ENCODE assay signal across 9 cellular contexts in genomic region chr2:207505728-207506127, GRCh38. TPM values are rescaled to one million over a fixed set of nuclear protein-coding genes. Genes with fewer than 3 reads are reported as not detected.
DNase-seq lines count a peak whose midpoint lies in the region; ATAC-seq and TF ChIP-seq lines count a peak whose summit lies in the region.
"Had no signal": no experiment of that assay in that cellular context is flagged by ENCODE, and none has a peak within 500 bp of the region (broad histone marks: within the 10 kb centered on the region; RNA-seq: fewer than 3 reads in every experiment).

No MANE protein-coding gene starts in this region.

- H3K36me3 ChIP-seq in ectodermal cell (ENCODE audit: control insufficient read depth, insufficient read depth, low read length) (no peaks in the 10 kb centered on the region), psoas muscle (ENCODE audit: insufficient read depth in 1 of 2, low read depth in 1 of 2) (no peaks in the 10 kb centered on the region), gastrocnemius medialis (no peaks in the 10 kb centered on the region)

- ATAC-seq in psoas muscle, result peak in 1 of 4 donors; percentile 33
- ATAC-seq in gastrocnemius medialis, result no peak

- H3K9me3 ChIP-seq in ectodermal cell (ENCODE audit: control insufficient read depth, low read length) (no peaks in the 10 kb centered on the region), psoas muscle (no peaks in the 10 kb centered on the region), gastrocnemius medialis (no peaks in the 10 kb centered on the region)

- no peaks in the 10 kb centered on the region for H3K27me3 ChIP-seq in ectodermal cell (ENCODE audit: control insufficient read depth, insufficient read depth, low read length, poor library complexity, severe bottlenecking)
- no peaks in the 10 kb centered on the region for H3K27me3 ChIP-seq in psoas muscle (ENCODE audit: insufficient read depth in 3 of 3, low read length in 2 of 3)
- no peaks in the 10 kb centered on the region for H3K27me3 ChIP-seq in gastrocnemius medialis

- peak; percentile 86 for DNase-seq in GM03348 (ENCODE audit: low spot score)
- DNase-seq in RPMI7951 (ENCODE audit: low read depth), result peak; percentile 79
- DNase-seq in psoas muscle, result no peak
- no peak for DNase-seq in DMS53 treated with DMSO at 0.1 percent for 48 hours (lab: John Stamatoyannopoulos, UW; ENCODE audit: unreplicated experiment)
- DNase-seq in NK-92 treated with Interleukin-12 subunit alpha and Interleukin-12 subunit beta, amount 100 ng/mL, for 24 hours (lab: John Stamatoyannopoulos, UW), result no peak
- no peak for DNase-seq in gastrocnemius medialis
- DNase-seq in GM19238 (ENCODE audit: insufficient read length, low spot score), result no peak
- DNase-seq: activated effector memory CD4-positive, alpha-beta T cell treated with Interleukin-2 at 50 U/mL for 16 hours had no signal

- no peak for TF ChIP-seq CTCF in psoas muscle (IDR thresholded peaks at IDR 0.05)
- no peak for TF ChIP-seq CTCF in gastrocnemius medialis (IDR thresholded peaks at IDR 0.05 in 4 of 5, conservative IDR thresholded peaks at IDR 0.05 in 1 of 5)

- H3K4me3 ChIP-seq in ectodermal cell (ENCODE audit: insufficient read depth, low read depth, low read length) (no peak overlapping the region), psoas muscle (no peak overlapping the region), gastrocnemius medialis (no peak overlapping the region)

- TF ChIP-seq POLR2A in gastrocnemius medialis (IDR thresholded peaks at IDR 0.05), result no peak

- 23 to 46% methylated on average over 1 of the region's 1 CpG for WGBS in ectodermal cell, 2 experiments
- WGBS in psoas muscle, 3 donors, result 35 to 45% (median 42%) methylated on average over 1 of the region's 1 CpG

- in situ Hi-C loops in gastrocnemius medialis (cut with MboI; ENCODE audit: low sequenced_read_pairs in 4 of 4), result no loop called here

- H3K27ac ChIP-seq in ectodermal cell (ENCODE audit: insufficient read depth, low read depth, low read length, poor library complexity, severe bottlenecking) (peak overlapping the region; percentile 93), psoas muscle (peak overlapping the region; percentile 10), gastrocnemius medialis (no peak overlapping the region)

- H3K4me1 ChIP-seq in ectodermal cell (ENCODE audit: control insufficient read depth, insufficient read depth, low read length), result peaks cover 40% of the 10 kb centered on the region
- H3K4me1 ChIP-seq in psoas muscle, result no peaks in the 10 kb centered on the region
- no peaks in the 10 kb centered on the region for H3K4me1 ChIP-seq in gastrocnemius medialis

- intact Hi-C loops in psoas muscle (cut with DNase I), result no loop called here
- intact Hi-C loops in gastrocnemius medialis (cut with DNase I; ENCODE audit: low total_unique reads), result no loop called here

RNA-seq across cellular contexts. Expression of gene CREB1, which starts 24.0 kb away (rescaled TPM):
- total RNA-seq in RPMI7951 (2014; rRNA removed; shearing (Covaris generic)), result 28.0 and 39.8 TPM in 2 replicates
- polyA plus RNA-seq in ectodermal cell (2013, experiment 1 of 4), result 85.8 TPM
- polyA plus RNA-seq in ectodermal cell (2013, experiment 2 of 4), result 99.0 TPM
- 80.6 TPM for polyA plus RNA-seq in ectodermal cell (2013, experiment 3 of 4)
- 91.1 TPM for polyA plus RNA-seq in ectodermal cell (2013, experiment 4 of 4)
- total RNA-seq in psoas muscle (10 to 100 TPM; 18.4 to 27.9 (median 22.9) TPM), gastrocnemius medialis (10 to 100 TPM; 11.5 to 19.9 (median 19.8) TPM)
- polyA plus RNA-seq in psoas muscle, result 10 to 100 TPM in 1 of 3 donors, 1 to 10 TPM in 2; 3.5 to 10.2 (median 5.1) TPM

Comparison
In these comparisons a context has a peak if more than half of its experiments do, and no peak if none do; other contexts are left out.
1. DNase-seq: peak in GM03348 (single experiment) and RPMI7951 (single experiment); none in psoas muscle (0 of 2), DMS53 treated with DMSO at 0.1 percent for 48 hours (single experiment), NK-92 treated with Interleukin-12 subunit alpha and Interleukin-12 subunit beta, amount 100 ng/mL, for 24 hours (single experiment), gastrocnemius medialis (0 of 2) and GM19238 (single experiment).
2. H3K27ac ChIP-seq: peak in ectodermal cell (single experiment) and psoas muscle (single experiment); none in gastrocnemius medialis (0 of 4).